ENCODE assay signal across 10 cellular contexts in the genomic region with DNA sequence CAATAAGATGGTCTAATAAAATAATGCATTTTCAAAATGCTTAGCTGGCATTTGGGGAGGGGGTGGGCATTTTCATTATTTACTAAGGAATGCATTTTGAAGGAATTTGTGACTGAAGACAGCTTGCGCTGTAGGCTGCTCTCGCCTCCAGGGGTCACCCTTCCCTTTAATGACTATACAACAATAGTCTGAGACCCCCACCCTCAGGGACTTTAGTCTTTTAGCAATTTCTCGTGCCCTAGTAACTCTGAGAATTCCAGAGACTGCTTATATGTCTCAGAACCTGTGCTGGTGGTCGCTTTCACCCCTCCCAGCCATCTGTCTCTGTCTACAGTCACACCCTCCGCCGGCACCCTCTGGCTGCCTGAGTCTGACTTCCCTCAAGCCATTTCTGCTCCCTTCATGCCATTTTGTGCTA.
DNase-seq lines count a peak whose midpoint lies in the region; ATAC-seq and TF ChIP-seq lines count a peak whose summit lies in the region.
"Had no signal": no experiment of that assay in that cellular context is flagged by ENCODE, and none has a peak within 500 bp of the region (broad histone marks: within the 10 kb centered on the region; RNA-seq: fewer than 3 reads in every experiment).

No MANE protein-coding gene starts in this region.

- no peaks in the 10 kb centered on the region for H3K36me3 ChIP-seq in liver (ENCODE audit: control insufficient read depth in 4 of 4, insufficient read depth in 3 of 4, low read depth in 1 of 4, low read length in 3 of 4)

- peaks cover 0 to 10% (median 3%) of the 10 kb centered on the region in 4 donors for H3K4me1 ChIP-seq in liver (ENCODE audit: control insufficient read depth in 4 of 4, insufficient read depth in 4 of 4, low read length in 3 of 4)

- DNase-seq in DMS114 treated with DMSO at 0.1 percent for 48 hours (lab: John Stamatoyannopoulos, UW; ENCODE audit: unreplicated experiment), result peak; percentile 63
- DNase-seq in HPDE6-E6E7 (ENCODE audit: extremely low spot score), result no peak
- DNase-seq: NCI-H1930 had no signal

- no peak overlapping the region for H3K4me3 ChIP-seq in WI38 (ENCODE audit: low read depth, low read length)
- H3K4me3 ChIP-seq in liver (ENCODE audit: low read depth in 1 of 3, low read length in 3 of 3), result no peak overlapping the region
- H3K4me3 ChIP-seq: mucosa of descending colon had no signal

- no peaks in the 10 kb centered on the region for H3K27me3 ChIP-seq in liver (ENCODE audit: control insufficient read depth in 4 of 4, insufficient read depth in 4 of 4, low read length in 3 of 4)

- no peaks in the 10 kb centered on the region for H3K9me3 ChIP-seq in liver (ENCODE audit: control insufficient read depth in 4 of 4, low read length in 3 of 4)
- H3K9me3 ChIP-seq: mucosa of descending colon had no signal

- TF ChIP-seq CTCF in WI38 (IDR thresholded peaks at IDR 0.05; ENCODE audit: low read depth, low read length), result peak; percentile 42; the same call in 1 of the 2 replicates
- TF ChIP-seq CTCF in liver (IDR thresholded peaks at IDR 0.05; ENCODE audit: low read depth, low read length, missing input control), result peak; percentile 9

- no peak overlapping the region for H3K27ac ChIP-seq in liver (ENCODE audit: low read depth in 1 of 2, low read length in 2 of 2)

- 74% methylated on average over 6 of the region's 6 CpGs for WGBS in liver

- H3K9ac ChIP-seq in liver (ENCODE audit: low read depth in 1 of 2, low read length in 2 of 2), result no peak overlapping the region

- peak in 1 of 2 donors; percentile 37 for TF ChIP-seq RAD21 in liver (IDR thresholded peaks at IDR 0.05)

- ATAC-seq in HG02759 (IDR thresholded peaks at IDR 0.05; ENCODE audit: unreplicated experiment), result peak; percentile 44
- no peak for ATAC-seq in GM19324 (IDR thresholded peaks at IDR 0.05; ENCODE audit: low FRiP score, unreplicated experiment)
- no peak for ATAC-seq in HG03108 (IDR thresholded peaks at IDR 0.05; ENCODE audit: unreplicated experiment)
- no peak for ATAC-seq in GM21390 (IDR thresholded peaks at IDR 0.05; ENCODE audit: unreplicated experiment)
- ATAC-seq: mucosa of descending colon had no signal

TF ChIP-seq in liver, 16 proteins besides CTCF, POLR2A, EP300 and RAD21:
- TF ChIP-seq JUND (IDR thresholded peaks at IDR 0.05) (no peak), RXRA (IDR thresholded peaks at IDR 0.05) (no peak), FOXA1 (IDR thresholded peaks at IDR 0.05) (no peak), HNF4G (IDR thresholded peaks at IDR 0.05) (no peak), TAF1 (conservative IDR thresholded peaks at IDR 0.05) (no peak), HNF4A (conservative IDR thresholded peaks at IDR 0.05) (no peak)
- TF ChIP-seq, protein P1, sequence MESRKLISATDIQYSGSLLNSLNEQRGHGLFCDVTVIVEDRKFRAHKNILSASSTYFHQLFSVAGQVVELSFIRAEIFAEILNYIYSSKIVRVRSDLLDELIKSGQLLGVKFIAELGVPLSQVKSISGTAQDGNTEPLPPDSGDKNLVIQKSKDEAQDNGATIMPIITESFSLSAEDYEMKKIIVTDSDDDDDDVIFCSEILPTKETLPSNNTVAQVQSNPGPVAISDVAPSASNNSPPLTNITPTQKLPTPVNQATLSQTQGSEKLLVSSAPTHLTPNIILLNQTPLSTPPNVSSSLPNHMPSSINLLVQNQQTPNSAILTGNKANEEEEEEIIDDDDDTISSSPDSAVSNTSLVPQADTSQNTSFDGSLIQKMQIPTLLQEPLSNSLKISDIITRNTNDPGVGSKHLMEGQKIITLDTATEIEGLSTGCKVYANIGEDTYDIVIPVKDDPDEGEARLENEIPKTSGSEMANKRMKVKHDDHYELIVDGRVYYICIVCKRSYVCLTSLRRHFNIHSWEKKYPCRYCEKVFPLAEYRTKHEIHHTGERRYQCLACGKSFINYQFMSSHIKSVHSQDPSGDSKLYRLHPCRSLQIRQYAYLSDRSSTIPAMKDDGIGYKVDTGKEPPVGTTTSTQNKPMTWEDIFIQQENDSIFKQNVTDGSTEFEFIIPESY (IDR thresholded peaks at IDR 0.05), result no peak
- TF ChIP-seq, protein P2, sequence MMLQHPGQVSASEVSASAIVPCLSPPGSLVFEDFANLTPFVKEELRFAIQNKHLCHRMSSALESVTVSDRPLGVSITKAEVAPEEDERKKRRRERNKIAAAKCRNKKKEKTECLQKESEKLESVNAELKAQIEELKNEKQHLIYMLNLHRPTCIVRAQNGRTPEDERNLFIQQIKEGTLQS (IDR thresholded peaks at IDR 0.05), result no peak
